In genomic region chr17:82285141-82285540, GRCh38 we compare ENCODE assay signal across 1 cellular context.
TF ChIP-seq lines count a peak whose summit lies in the region.

No MANE protein-coding gene starts in this region.

TF ChIP-seq in K562, 482 proteins besides CTCF, POLR2A, EP300 and RAD21 (continued from another document):
- no peak for TF ChIP-seq C11orf30 (IDR thresholded peaks at IDR 0.05; ENCODE audit: low read depth)
